In genomic region chr2:225889452-225889851, GRCh38 we compare ENCODE assay signal across 9 cellular contexts.
A peak's percentile ranks its signal among the peaks of the same experiment; 100 is the strongest.
DNase-seq lines count a peak whose midpoint lies in the region; ATAC-seq, FAIRE-seq and TF ChIP-seq lines count a peak whose summit lies in the region.
"Had no signal": no experiment of that assay in that cellular context is flagged by ENCODE, and none has a peak within 500 bp of the region (broad histone marks: within the 10 kb centered on the region; RNA-seq: fewer than 3 reads in every experiment).

No MANE protein-coding gene starts in this region.

- no peaks in the 10 kb centered on the region for H3K9me3 ChIP-seq in HepG2 (ENCODE audit: low read length)

- in situ Hi-C loops in T47D (cut with HindIII; ENCODE audit: low pct_unique_long_range_greater_than_20kb, low sequenced_read_pairs) = no loop called here
- in situ Hi-C loops in HepG2 (cut with HindIII; ENCODE audit: extremely low pct_ligation_motif_present, low pct_unique_long_range_greater_than_20kb) = loop anchor here (5.0 to 25.0 kb wide), 3 partner anchors 723 to 1098 kb away; no protein-coding TSS in a partner anchor

- no peak overlapping the region for H3K4me3 ChIP-seq in AG04449 (ENCODE audit: low read depth, low read length)
- H3K4me3 ChIP-seq in HepG2 (replicated peaks in 1 of 3; ENCODE audit: insufficient read depth in 1 of 3, low read depth in 2 of 3, low read length in 3 of 3) = no peak overlapping the region

- CTCF ChIA-PET in AG04449 (lab: Yijun Ruan, JAX) = interaction anchor here (0.6 to 2.5 kb wide), 33 partner anchors 10 to 1093 kb away, joined by 3 to 22 read pairs (median 3); partner anchors contain the start of gene IRS1
- CTCF ChIA-PET in HepG2 (lab: Yijun Ruan, JAX; ENCODE audit: low intra/inter-chr PET ratio, low total read pairs) = interaction anchor here (0.8 to 1.4 kb wide), 2 partner anchors 913 to 1096 kb away, joined by 4 to 9 read pairs; no protein-coding TSS in a partner anchor

- BruUV-seq in HepG2 (replicated peaks; lab: Mats Ljungman, UMichigan) = no TSS peak

- peak in 1 of 2 experiments; percentile 49; a peak in 1 of 4 replicates for TF ChIP-seq EP300 in HepG2 (IDR thresholded peaks at IDR 0.05; ENCODE audit: low read depth in 2 of 2, low read length in 2 of 2)
- TF ChIP-seq EP300 in HepG2 (CRISPR knock-in tag; IDR thresholded peaks at IDR 0.05; ENCODE audit: borderline replicate concordance) = no peak

- H2AFZ ChIP-seq in HepG2 (ENCODE audit: low read length) = no peak overlapping the region

- ATAC-seq in HG02884 (IDR thresholded peaks at IDR 0.05; ENCODE audit: unreplicated experiment) (peak; percentile 83), HepG2 (peak; percentile 71)
- ATAC-seq: left colon had no signal

- TF ChIP-seq POLR2A in GM12892 (IDR thresholded peaks at IDR 0.05; ENCODE audit: low read depth, low read length) (no peak), HepG2 (IDR thresholded peaks at IDR 0.05; ENCODE audit: insufficient read depth in 1 of 2, low read depth in 2 of 2, low read length in 2 of 2) (no peak)

- peak; percentile 55 for TF ChIP-seq CTCF in AG04449 (IDR thresholded peaks at IDR 0.05; ENCODE audit: insufficient read depth, low read length, missing control alignments)
- peak; percentile 81 for TF ChIP-seq CTCF in HepG2 (CRISPR knock-in tag; IDR thresholded peaks at IDR 0.05)

- peak; percentile 77 for DNase-seq in AG04449 (ENCODE audit: low read depth, low spot score)
- DNase-seq in GM12892 (ENCODE audit: insufficient read length) = no peak
- DNase-seq in NCI-H345 treated with DMSO at 0.1 percent for 48 hours (lab: John Stamatoyannopoulos, UW; ENCODE audit: unreplicated experiment) = peak; percentile 35
- DNase-seq in T47D (ENCODE audit: low read depth in 1 of 2, low spot score in 1 of 2) = peak; percentile 6 to 53
- peak; percentile 57 for DNase-seq in HepG2 (ENCODE audit: low spot score)
- no peak for DNase-seq in cortex of kidney (lab: John Stamatoyannopoulos, UW)
- DNase-seq in NK-92 treated with Interleukin-12 subunit alpha and Interleukin-12 subunit beta, amount 100 ng/mL, for 24 hours (lab: John Stamatoyannopoulos, UW) = no peak

- peak; percentile 51; the same call in 1 of the 2 replicates for TF ChIP-seq RAD21 in HepG2 (CRISPR knock-in tag; IDR thresholded peaks at IDR 0.05)

- H4K20me1 ChIP-seq in HepG2 (ENCODE audit: insufficient read depth, low read length) = no peaks in the 10 kb centered on the region

- intact Hi-C loops in HepG2 (cut with micrococcal nuclease; ENCODE audit: unreplicated experiment) = loop anchor here (1.0 to 5.0 kb wide), 7 partner anchors 222 to 1217 kb away; no protein-coding TSS in a partner anchor

- WGBS in HepG2 (ENCODE audit: low lambda C conversion rate) = 0% methylated on average over 1 of the region's 1 CpG

- H3K79me2 ChIP-seq in HepG2 (ENCODE audit: insufficient read depth, low read length) = no peaks in the 10 kb centered on the region

- peak; percentile 38 for FAIRE-seq in GM12892 (lab: Jason Lieb, UNC)
- no peak for FAIRE-seq in HepG2 (lab: Jason Lieb, UNC)

- H3K4me2 ChIP-seq in HepG2 (ENCODE audit: low read depth, low read length) = no peak overlapping the region

- no peaks in the 10 kb centered on the region for H3K27me3 ChIP-seq in HepG2 (ENCODE audit: control insufficient read depth in 1 of 2, insufficient read depth in 2 of 2, low read length in 2 of 2)

- POLR2A ChIA-PET in AG04449 (lab: Yijun Ruan, JAX) = no interaction called here
- POLR2A ChIA-PET in HepG2 (lab: Yijun Ruan, JAX) = interaction anchor here (1.3 kb wide), 1 partner anchor 911 kb away, joined by 4 read pairs; the partner anchor contains the start of gene IRS1

- no peak overlapping the region for H3K27ac ChIP-seq in HepG2 (ENCODE audit: extremely low read length, insufficient read depth, low read length)

- no peak overlapping the region for H3K9ac ChIP-seq in HepG2 (ENCODE audit: insufficient read depth, low read depth, low read length)

- no peaks in the 10 kb centered on the region for H3K36me3 ChIP-seq in HepG2 (replicated peaks in 1 of 2; ENCODE audit: control insufficient read depth in 1 of 2, insufficient read depth in 2 of 2, low read length in 2 of 2)

- H3K4me1 ChIP-seq in HepG2 (ENCODE audit: insufficient read depth, low read length) = peaks cover 4% of the 10 kb centered on the region

TF ChIP-seq in HepG2, 621 proteins besides CTCF, POLR2A, EP300 and RAD21 (continues in another document):
- TF ChIP-seq ZNF740 (CRISPR knock-in tag; IDR thresholded peaks at IDR 0.05) (no peak), HOMEZ (CRISPR knock-in tag; IDR thresholded peaks at IDR 0.05; ENCODE audit: low read depth) (peak; percentile 78; the same call in 1 of the 2 replicates), SATB2 (CRISPR knock-in tag; IDR thresholded peaks at IDR 0.05) (no peak), ZBTB25 (CRISPR knock-in tag; IDR thresholded peaks at IDR 0.05) (0 out of 2 replicates have a peak, but pooled peaks have one; percentile 21), ZNF710 (CRISPR knock-in tag; IDR thresholded peaks at IDR 0.05; ENCODE audit: borderline replicate concordance) (no peak), HOXA7 (CRISPR knock-in tag; IDR thresholded peaks at IDR 0.05) (no peak), DMAP1 (CRISPR knock-in tag; IDR thresholded peaks at IDR 0.05) (no peak), SIN3B (IDR thresholded peaks at IDR 0.05; ENCODE audit: low read length) (no peak), ZBTB49 (CRISPR knock-in tag; IDR thresholded peaks at IDR 0.05; ENCODE audit: borderline replicate concordance) (no peak), HES4 (CRISPR knock-in tag; IDR thresholded peaks at IDR 0.05; ENCODE audit: borderline replicate concordance) (no peak), ZNF543 (CRISPR knock-in tag; IDR thresholded peaks at IDR 0.05) (no peak)

Comparison
In these comparisons a context has a peak if more than half of its experiments do, and no peak if none do; other contexts are left out.
1. DNase-seq: peak in AG04449 (single experiment), NCI-H345 treated with DMSO at 0.1 percent for 48 hours (single experiment), T47D (2 of 2) and HepG2 (single experiment); none in GM12892 (single experiment), cortex of kidney (single experiment) and NK-92 treated with Interleukin-12 subunit alpha and Interleukin-12 subunit beta, amount 100 ng/mL, for 24 hours (single experiment).